In the genomic region with DNA sequence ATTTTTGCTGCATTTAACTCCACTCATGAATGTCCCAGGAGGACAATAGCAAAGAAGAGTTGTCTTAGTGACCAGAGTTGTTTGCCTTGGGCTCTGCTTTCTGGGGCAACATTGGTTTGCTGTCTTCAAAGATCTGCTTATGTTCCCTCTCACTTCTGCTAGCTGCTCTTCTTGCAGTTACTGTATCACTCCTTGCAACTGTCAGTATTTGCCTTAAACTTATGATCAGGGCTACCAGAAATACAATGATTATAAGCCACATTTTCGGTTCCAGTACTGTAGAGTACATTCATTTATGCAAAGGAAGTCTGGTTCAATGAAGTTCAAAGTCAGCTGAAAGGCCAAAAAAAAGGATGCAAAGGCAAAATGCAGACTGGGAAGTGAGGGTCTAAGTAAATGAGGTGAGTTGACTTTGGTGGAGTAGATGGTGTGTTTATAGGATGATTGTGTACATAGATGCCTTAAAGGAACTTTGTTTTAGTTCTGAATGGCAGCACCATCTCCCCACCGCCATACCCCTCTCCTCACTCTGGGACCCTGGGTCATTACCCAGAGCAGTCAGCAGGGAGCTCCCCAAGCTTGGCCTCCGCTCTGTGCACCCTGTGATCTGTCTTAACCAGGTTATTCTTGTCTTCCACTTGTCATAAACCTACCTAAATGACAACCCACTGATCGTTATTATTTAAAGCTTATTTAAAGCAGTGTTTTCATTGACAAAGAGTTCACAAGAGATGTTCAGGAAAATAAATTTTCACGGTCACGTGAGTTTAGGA, we compare ENCODE assay signal across 9 cellular contexts.
A peak's percentile ranks its signal among the peaks of the same experiment; 100 is the strongest.
DNase-seq lines count a peak whose midpoint lies in the region; ATAC-seq, FAIRE-seq and TF ChIP-seq lines count a peak whose summit lies in the region.
"Had no signal": no experiment of that assay in that cellular context is flagged by ENCODE, and none has a peak within 500 bp of the region (broad histone marks: within the 10 kb centered on the region; RNA-seq: fewer than 3 reads in every experiment).

No MANE protein-coding gene starts in this region.

- H3K79me2 ChIP-seq in K562 (ENCODE audit: control insufficient read depth, insufficient read depth, low read length), result no peaks in the 10 kb centered on the region

- 2% methylated on average over 6 of the region's 6 CpGs for WGBS in K562 (ENCODE audit: insufficient coverage, low coverage, missing lambda C conversion rate)

- POLR2A ChIA-PET in K562 (lab: Yijun Ruan, JAX), result no interaction called here

- H2AFZ ChIP-seq in K562 (ENCODE audit: low read depth, low read length), result no peak overlapping the region

- H3K9ac ChIP-seq in K562 (ENCODE audit: insufficient read depth in 1 of 2, low read depth in 2 of 2, low read length in 2 of 2), result no peak overlapping the region

- TF ChIP-seq EP300 in K562 (IDR thresholded peaks at IDR 0.05; ENCODE audit: low read length), result no peak

- no peaks in the 10 kb centered on the region for H3K36me3 ChIP-seq in K562 (ENCODE audit: control insufficient read depth, insufficient read depth, low read length)

- H3K27ac ChIP-seq in K562 (ENCODE audit: extremely low read depth, low read depth, low read length), result no peak overlapping the region
- no peak overlapping the region for H3K27ac ChIP-seq in coronary artery

- ATAC-seq in HG03280 (IDR thresholded peaks at IDR 0.05; ENCODE audit: unreplicated experiment), result peak; percentile 66
- no peak for ATAC-seq in K562

- BruUV-seq in K562 (replicated peaks; lab: Mats Ljungman, UMichigan), result no TSS peak

- no peaks in the 10 kb centered on the region for H3K9me3 ChIP-seq in K562 (replicated peaks; ENCODE audit: control insufficient read depth, insufficient read depth, low read depth, low read length)

- TF ChIP-seq RAD21 in K562 (CRISPR knock-in tag; conservative IDR thresholded peaks at IDR 0.05 in 1 of 2, IDR thresholded peaks at IDR 0.05 in 1 of 2), result peak; percentile 54 to 65

- H3K9me1 ChIP-seq in K562 (ENCODE audit: control insufficient read depth, insufficient read depth, low read length), result no peaks in the 10 kb centered on the region

- FAIRE-seq in K562 (lab: Jason Lieb, UNC), result no peak

- no peaks in the 10 kb centered on the region for H3K4me1 ChIP-seq in K562 (replicated peaks in 1 of 2; ENCODE audit: control insufficient read depth in 2 of 2, insufficient read depth in 2 of 2, low read length in 2 of 2)

- DNase-seq in stimulated activated naive CD4-positive, alpha-beta T cell (lab: John Stamatoyannopoulos, UW), result peak in 5 of 6 experiments; percentile 3 to 27 (median 11)
- DNase-seq in stimulated activated naive CD4-positive, alpha-beta T cell treated with Interleukin-2 at 50 U/mL for 16 hours (lab: John Stamatoyannopoulos, UW), result no peak
- DNase-seq in K562 (ENCODE audit: extremely low read depth in 1 of 4, low spot score in 3 of 4) (no peak), coronary artery (ENCODE audit: low spot score) (no peak), NCI-H2171 treated with DMSO at 0.1 percent for 48 hours (lab: John Stamatoyannopoulos, UW) (no peak), mesenteric fat pad (ENCODE audit: low spot score) (no peak), NCI-H2107 treated with DMSO at 0.1 percent for 48 hours (lab: John Stamatoyannopoulos, UW; ENCODE audit: unreplicated experiment) (no peak)
- DNase-seq: naive B cell had no signal

- H4K20me1 ChIP-seq in K562 (replicated peaks; ENCODE audit: control insufficient read depth, insufficient read depth, low read length), result no peaks in the 10 kb centered on the region

- no peak for TF ChIP-seq POLR2A in K562 (conservative IDR thresholded peaks at IDR 0.05)

- intact Hi-C loops in K562 (cut with micrococcal nuclease), result loop anchor here (10.0 kb wide), 1 partner anchor 448 kb away; no protein-coding TSS in a partner anchor

- H3K4me3 ChIP-seq in K562, result no peak overlapping the region
- H3K4me3 ChIP-seq in coronary artery, result no peak overlapping the region

- no peaks in the 10 kb centered on the region for H3K27me3 ChIP-seq in K562 (ENCODE audit: control insufficient read depth in 2 of 2, insufficient read depth in 2 of 2, low read length in 2 of 2)

- peak in 2 of 3 experiments; percentile 23 to 40; a peak in 2 of 6 replicates for TF ChIP-seq CTCF in K562 (IDR thresholded peaks at IDR 0.05 in 2 of 3, conservative IDR thresholded peaks at IDR 0.05 in 1 of 3; ENCODE audit: insufficient read depth in 2 of 3, low read depth in 1 of 3, low read length in 3 of 3)
- TF ChIP-seq CTCF in coronary artery (IDR thresholded peaks at IDR 0.05), result no peak

- in situ Hi-C loops in K562 (cut with MboI), result no loop called here

- CTCF ChIA-PET in K562 (lab: Yijun Ruan, JAX; ENCODE audit: low intra/inter-chr PET ratio), result interaction anchor here (0.6 to 0.8 kb wide), 2 partner anchors 450 kb away, joined by 4 read pairs; no protein-coding TSS in a partner anchor

- no peak overlapping the region for H3K4me2 ChIP-seq in K562 (ENCODE audit: insufficient read depth, low read length)

TF ChIP-seq in K562, 482 proteins besides CTCF, POLR2A, EP300 and RAD21:
- TF ChIP-seq ASH1L (IDR thresholded peaks at IDR 0.05; ENCODE audit: borderline replicate concordance, low read depth, partially characterized antibody), result no peak
- TF ChIP-seq, protein P1, sequence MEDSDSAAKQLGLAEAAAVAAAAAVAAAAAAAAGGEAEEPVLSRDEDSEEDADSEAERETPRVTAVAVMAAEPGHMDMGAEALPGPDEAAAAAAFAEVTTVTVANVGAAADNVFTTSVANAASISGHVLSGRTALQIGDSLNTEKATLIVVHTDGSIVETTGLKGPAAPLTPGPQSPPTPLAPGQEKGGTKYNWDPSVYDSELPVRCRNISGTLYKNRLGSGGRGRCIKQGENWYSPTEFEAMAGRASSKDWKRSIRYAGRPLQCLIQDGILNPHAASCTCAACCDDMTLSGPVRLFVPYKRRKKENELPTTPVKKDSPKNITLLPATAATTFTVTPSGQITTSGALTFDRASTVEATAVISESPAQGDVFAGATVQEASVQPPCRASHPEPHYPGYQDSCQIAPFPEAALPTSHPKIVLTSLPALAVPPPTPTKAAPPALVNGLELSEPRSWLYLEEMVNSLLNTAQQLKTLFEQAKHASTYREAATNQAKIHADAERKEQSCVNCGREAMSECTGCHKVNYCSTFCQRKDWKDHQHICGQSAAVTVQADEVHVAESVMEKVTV (CRISPR knock-in tag; IDR thresholded peaks at IDR 0.05), result 0 out of 2 replicates have a peak, but pooled peaks have one; percentile 6

Comparison
In these comparisons a context has a peak if more than half of its experiments do, and no peak if none do; other contexts are left out.
1. DNase-seq: peak in stimulated activated naive CD4-positive, alpha-beta T cell (5 of 6); none in stimulated activated naive CD4-positive, alpha-beta T cell treated with Interleukin-2 at 50 U/mL for 16 hours (single experiment), K562 (0 of 4), coronary artery (single experiment), NCI-H2171 treated with DMSO at 0.1 percent for 48 hours (single experiment), mesenteric fat pad (single experiment) and NCI-H2107 treated with DMSO at 0.1 percent for 48 hours (single experiment).